Comparison of ENCODE assay signal across 1 cellular context in the genomic region with DNA sequence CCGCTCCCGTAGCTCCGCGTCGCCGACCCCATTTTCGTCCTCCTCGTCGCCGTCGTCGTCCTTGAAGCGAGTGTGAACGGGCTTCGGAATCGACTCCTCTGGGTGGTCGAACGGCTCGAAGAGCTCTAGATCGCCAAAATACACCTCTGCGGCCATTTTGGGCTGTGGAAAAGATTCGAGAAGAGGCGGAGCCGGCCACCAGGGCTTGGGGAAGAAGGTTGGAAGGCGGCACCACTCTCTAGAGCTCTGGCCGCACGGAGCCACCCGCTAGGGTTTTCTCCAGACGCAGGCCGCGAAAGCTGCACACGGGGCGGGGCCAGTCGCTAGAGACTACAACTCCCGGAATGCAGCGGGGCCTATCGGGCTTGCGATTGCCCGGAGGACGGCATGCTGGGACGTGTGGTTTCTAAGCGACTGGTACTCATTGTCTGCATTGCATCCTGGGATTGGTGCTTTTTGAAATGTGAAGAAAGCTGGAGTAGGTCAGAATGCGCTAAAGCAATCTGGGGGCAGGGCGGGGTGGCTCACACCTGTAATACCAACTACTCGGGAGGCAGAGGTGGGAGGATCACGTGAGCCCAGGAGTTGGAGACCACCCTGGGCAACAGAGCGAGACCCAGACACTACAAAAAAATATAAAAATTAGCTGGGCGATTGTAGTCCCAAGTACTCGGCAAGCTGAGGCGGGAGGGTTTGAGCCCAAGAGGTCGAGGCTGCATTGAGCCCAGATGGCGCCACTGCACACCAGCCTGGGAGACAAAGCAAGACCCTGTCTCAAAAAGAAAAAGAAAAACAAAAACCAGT.
A peak's percentile ranks its signal among the peaks of the same experiment; 100 is the strongest.
TF ChIP-seq lines count a peak whose summit lies in the region.

TSS of gene ZCCHC8 (minus strand) at position 248 of the 804 bp plus-strand sequence. CDS start at position 156, 92 bp downstream.

TF ChIP-seq in K562, 482 proteins besides CTCF, POLR2A, EP300 and RAD21 (continued from another document and continues in another):
- TF ChIP-seq NRF1 (conservative IDR thresholded peaks at IDR 0.05 in 1 of 2, IDR thresholded peaks at IDR 0.05 in 1 of 2) (peak; percentile 79 to 83), MIER1 (IDR thresholded peaks at IDR 0.05; ENCODE audit: low read depth) (no peak; the same call in 1 of the 2 replicates), DDX20 (tag; IDR thresholded peaks at IDR 0.05; ENCODE audit: low read depth) (no peak), PPARD (CRISPR knock-in tag; IDR thresholded peaks at IDR 0.05) (no peak), STAT5B (CRISPR knock-in tag; IDR thresholded peaks at IDR 0.05) (no peak), CREB3L1 (IDR thresholded peaks at IDR 0.05; ENCODE audit: borderline replicate concordance, low read depth) (peak; percentile 86; the same call in 1 of the 2 replicates), SOX6 (IDR thresholded peaks at IDR 0.05) (no peak), CTCFL (IDR thresholded peaks at IDR 0.05; ENCODE audit: borderline replicate concordance, insufficient read depth, low read depth, low read length, poor library complexity, severe bottlenecking) (peak; percentile 73), SRF (CRISPR knock-in tag; IDR thresholded peaks at IDR 0.05) (peak in 1 of 2 experiments; percentile 53; a peak in 1 of 4 replicates), ZNF212 (CRISPR knock-in tag; IDR thresholded peaks at IDR 0.05) (no peak), CREB3 (tag; conservative IDR thresholded peaks at IDR 0.05; ENCODE audit: low read depth) (0 out of 2 replicates have a peak, but pooled peaks have one; percentile 58), MEIS2 (IDR thresholded peaks at IDR 0.05; ENCODE audit: partially characterized antibody) (peak; percentile 14), ZNF586 (CRISPR knock-in tag; conservative IDR thresholded peaks at IDR 0.05) (no peak), EWSR1 (IDR thresholded peaks at IDR 0.05; ENCODE audit: borderline replicate concordance, low read depth, partially characterized antibody) (no peak), SREBF1 (IDR thresholded peaks at IDR 0.05; ENCODE audit: borderline replicate concordance, low read depth, low read length) (no peak), JUN (IDR thresholded peaks at IDR 0.05; ENCODE audit: borderline replicate concordance, low read depth, low read length) (peak; percentile 53; the same call in 1 of the 2 replicates), JUN (CRISPR knock-in tag; IDR thresholded peaks at IDR 0.05; ENCODE audit: borderline replicate concordance) (no peak; the same call in 1 of the 2 replicates), TBL1XR1 (IDR thresholded peaks at IDR 0.05; ENCODE audit: low read length in 2 of 2) (peak; percentile 25 to 51; a peak in 1 of 4 replicates), NEUROD1 (IDR thresholded peaks at IDR 0.05; ENCODE audit: borderline replicate concordance, low read depth, low read length, partially characterized antibody) (peak; percentile 44), BCOR (IDR thresholded peaks at IDR 0.05) (no peak), NFATC3 (IDR thresholded peaks at IDR 0.05) (no peak), CREBBP (IDR thresholded peaks at IDR 0.05; ENCODE audit: low read depth, low read length) (no peak), CAMTA2 (CRISPR knock-in tag; conservative IDR thresholded peaks at IDR 0.05) (no peak), MXD1 (CRISPR knock-in tag; IDR thresholded peaks at IDR 0.05; ENCODE audit: borderline replicate concordance, poor library complexity, severe bottlenecking) (no peak), RBM22 (IDR thresholded peaks at IDR 0.05; ENCODE audit: low read depth, low read length, poor library complexity, severe bottlenecking) (peak; percentile 9), ZBTB11 (CRISPR knock-in tag; IDR thresholded peaks at IDR 0.05) (peak in 1 of 3 experiments; percentile 90; a peak in 2 of 6 replicates), NR1H2 (CRISPR knock-in tag; IDR thresholded peaks at IDR 0.05) (0 out of 2 replicates have a peak, but pooled peaks have one; percentile 80), PHF21A (IDR thresholded peaks at IDR 0.05; ENCODE audit: borderline replicate concordance, low read depth) (no peak), ZEB2 (IDR thresholded peaks at IDR 0.05) (peak; percentile 78; the same call in 1 of the 2 replicates), GABPA (tag; conservative IDR thresholded peaks at IDR 0.05; ENCODE audit: low read depth) (no peak; the same call in 1 of the 2 replicates), CBX2 (IDR thresholded peaks at IDR 0.05; ENCODE audit: insufficient read depth, low read length, poor library complexity, severe bottlenecking) (no peak), ARID1B (IDR thresholded peaks at IDR 0.05) (no peak), RBM25 (IDR thresholded peaks at IDR 0.05; ENCODE audit: low read depth, low read length, severe bottlenecking) (no peak), ZNF79 (CRISPR knock-in tag; IDR thresholded peaks at IDR 0.05; ENCODE audit: low read depth) (no peak), MTF1 (CRISPR knock-in tag; IDR thresholded peaks at IDR 0.05; ENCODE audit: borderline replicate concordance) (no peak), ELK1 (CRISPR knock-in tag; IDR thresholded peaks at IDR 0.05) (no peak), HNRNPH1 (optimal IDR thresholded peaks at IDR 0.05; ENCODE audit: low read depth, low read length) (no peak), ATF7 (IDR thresholded peaks at IDR 0.05) (peak; percentile 75; the same call in 1 of the 2 replicates), FOXK1 (CRISPR knock-in tag; IDR thresholded peaks at IDR 0.05; ENCODE audit: borderline replicate concordance) (no peak), ZNF277 (CRISPR knock-in tag; IDR thresholded peaks at IDR 0.05; ENCODE audit: borderline replicate concordance) (no peak), MTA1 (IDR thresholded peaks at IDR 0.05; ENCODE audit: borderline replicate concordance) (no peak)
- TF ChIP-seq, protein P1, sequence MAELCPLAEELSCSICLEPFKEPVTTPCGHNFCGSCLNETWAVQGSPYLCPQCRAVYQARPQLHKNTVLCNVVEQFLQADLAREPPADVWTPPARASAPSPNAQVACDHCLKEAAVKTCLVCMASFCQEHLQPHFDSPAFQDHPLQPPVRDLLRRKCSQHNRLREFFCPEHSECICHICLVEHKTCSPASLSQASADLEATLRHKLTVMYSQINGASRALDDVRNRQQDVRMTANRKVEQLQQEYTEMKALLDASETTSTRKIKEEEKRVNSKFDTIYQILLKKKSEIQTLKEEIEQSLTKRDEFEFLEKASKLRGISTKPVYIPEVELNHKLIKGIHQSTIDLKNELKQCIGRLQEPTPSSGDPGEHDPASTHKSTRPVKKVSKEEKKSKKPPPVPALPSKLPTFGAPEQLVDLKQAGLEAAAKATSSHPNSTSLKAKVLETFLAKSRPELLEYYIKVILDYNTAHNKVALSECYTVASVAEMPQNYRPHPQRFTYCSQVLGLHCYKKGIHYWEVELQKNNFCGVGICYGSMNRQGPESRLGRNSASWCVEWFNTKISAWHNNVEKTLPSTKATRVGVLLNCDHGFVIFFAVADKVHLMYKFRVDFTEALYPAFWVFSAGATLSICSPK (IDR thresholded peaks at IDR 0.05; ENCODE audit: borderline replicate concordance): no peak
- TF ChIP-seq, protein P2, sequence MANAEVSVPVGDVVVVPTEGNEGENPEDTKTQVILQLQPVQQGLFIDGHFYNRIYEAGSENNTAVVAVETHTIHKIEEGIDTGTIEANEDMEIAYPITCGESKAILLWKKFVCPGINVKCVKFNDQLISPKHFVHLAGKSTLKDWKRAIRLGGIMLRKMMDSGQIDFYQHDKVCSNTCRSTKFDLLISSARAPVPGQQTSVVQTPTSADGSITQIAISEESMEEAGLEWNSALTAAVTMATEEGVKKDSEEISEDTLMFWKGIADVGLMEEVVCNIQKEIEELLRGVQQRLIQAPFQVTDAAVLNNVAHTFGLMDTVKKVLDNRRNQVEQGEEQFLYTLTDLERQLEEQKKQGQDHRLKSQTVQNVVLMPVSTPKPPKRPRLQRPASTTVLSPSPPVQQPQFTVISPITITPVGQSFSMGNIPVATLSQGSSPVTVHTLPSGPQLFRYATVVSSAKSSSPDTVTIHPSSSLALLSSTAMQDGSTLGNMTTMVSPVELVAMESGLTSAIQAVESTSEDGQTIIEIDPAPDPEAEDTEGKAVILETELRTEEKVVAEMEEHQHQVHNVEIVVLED (CRISPR knock-in tag; IDR thresholded peaks at IDR 0.05): peak; percentile 49; the same call in 1 of the 2 replicates
- TF ChIP-seq, protein P3, sequence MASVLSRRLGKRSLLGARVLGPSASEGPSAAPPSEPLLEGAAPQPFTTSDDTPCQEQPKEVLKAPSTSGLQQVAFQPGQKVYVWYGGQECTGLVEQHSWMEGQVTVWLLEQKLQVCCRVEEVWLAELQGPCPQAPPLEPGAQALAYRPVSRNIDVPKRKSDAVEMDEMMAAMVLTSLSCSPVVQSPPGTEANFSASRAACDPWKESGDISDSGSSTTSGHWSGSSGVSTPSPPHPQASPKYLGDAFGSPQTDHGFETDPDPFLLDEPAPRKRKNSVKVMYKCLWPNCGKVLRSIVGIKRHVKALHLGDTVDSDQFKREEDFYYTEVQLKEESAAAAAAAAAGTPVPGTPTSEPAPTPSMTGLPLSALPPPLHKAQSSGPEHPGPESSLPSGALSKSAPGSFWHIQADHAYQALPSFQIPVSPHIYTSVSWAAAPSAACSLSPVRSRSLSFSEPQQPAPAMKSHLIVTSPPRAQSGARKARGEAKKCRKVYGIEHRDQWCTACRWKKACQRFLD (CRISPR knock-in tag; IDR thresholded peaks at IDR 0.05): peak; percentile 64; the same call in 1 of the 2 replicates
